Comparison of ENCODE assay signal across 17 cellular contexts in the genomic region with DNA sequence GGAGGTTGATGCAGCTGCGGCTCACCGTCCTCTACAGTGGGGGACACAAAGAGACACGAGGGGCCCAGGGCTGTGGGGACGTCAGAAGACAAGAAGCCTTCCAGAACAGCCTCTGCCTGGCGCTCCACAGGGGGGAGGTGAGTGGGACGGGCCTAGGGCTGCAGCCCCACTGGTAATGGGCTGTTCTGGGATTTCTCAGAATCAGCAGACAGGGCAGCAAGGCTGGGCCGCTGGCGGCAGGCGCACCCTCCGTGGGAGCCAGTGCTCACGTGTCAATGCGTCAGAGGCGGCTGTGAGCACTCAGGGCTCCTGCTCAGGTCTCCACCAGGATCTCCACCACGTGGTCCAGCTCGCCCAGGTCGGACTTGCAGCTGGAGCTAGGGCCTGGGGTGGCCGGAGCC. TPM values are rescaled to one million over a fixed set of nuclear protein-coding genes. Genes with fewer than 3 reads are reported as not detected.
"Had no signal": no experiment of that assay in that cellular context is flagged by ENCODE, and none has a peak within 500 bp of the region (broad histone marks: within the 10 kb centered on the region; RNA-seq: fewer than 3 reads in every experiment).

No MANE protein-coding gene starts in this region.

- H3K4me3 ChIP-seq: tibial artery had no signal

- H3K27ac ChIP-seq: neutrophil, tibial artery had no signal

- ATAC-seq: activated CD8-positive, alpha-beta memory T cell treated with anti-CD3 and anti-CD28 coated beads, Interleukin-2, amount 10 ng/mL, durations not matched to agents 7 days and 5 days; effector memory CD8-positive, alpha-beta T cell; WTC11 had no signal

- H3K27me3 ChIP-seq: neutrophil, tibial artery had no signal

- DNase-seq: activated CD4-positive, alpha-beta memory T cell treated with anti-CD3 and anti-CD28 coated beads for 36 hours; activated CD4-positive, alpha-beta T cell treated with anti-CD3 and anti-CD28 coated beads for 4 hours; activated CD8-positive, alpha-beta memory T cell treated with anti-CD3 and anti-CD28 coated beads, Interleukin-2, amount 10 ng/mL, durations not matched to agents 7 days and 5 days; activated naive CD4-positive, alpha-beta T cell; activated naive CD8-positive, alpha-beta T cell treated with anti-CD3 and anti-CD28 coated beads for 36 hours; amygdala; dermis blood vessel endothelial cell; effector memory CD8-positive, alpha-beta T cell; foreskin fibroblast; mesendoderm; retina; stimulated activated CD4-positive, alpha-beta T cell treated with anti-CD3 and anti-CD28 coated beads, Interleukin-2, amount 100 ng/mL, for 24 hours; stimulated activated naive CD4-positive, alpha-beta T cell treated with Interleukin-2 at 50 U/mL for 16 hours; tibial artery had no signal

- H3K9me3 ChIP-seq: neutrophil, tibial artery had no signal

RNA-seq across cellular contexts. Expression of a gene that starts 32.7 kb away (rescaled TPM):
- total RNA-seq: activated CD8-positive, alpha-beta memory T cell treated with anti-CD3 and anti-CD28 coated beads, Interleukin-2, amount 10 ng/mL, durations not matched to agents 7 days and 5 days; natural killer cell treated with Interleukin-12 subunit alpha and Interleukin-12 subunit beta and Interleukin-15 and Interleukin-18, amount 100 ng/mL, for 72 hours had no signal
